ENCODE assay signal across 1 cellular context in genomic region chr17:75667825-75668224, GRCh38.
TF ChIP-seq lines count a peak whose summit lies in the region.

No MANE protein-coding gene starts in this region.

TF ChIP-seq in neural cell, 6 proteins besides CTCF, POLR2A, EP300 and RAD21:
- TF ChIP-seq SMC3 (conservative IDR thresholded peaks at IDR 0.05; ENCODE audit: poor library complexity) (no peak), EZH2 (IDR thresholded peaks at IDR 0.05; ENCODE audit: borderline replicate concordance, insufficient read depth, low read length, poor library complexity, severe bottlenecking) (no peak), TAF1 (IDR thresholded peaks at IDR 0.05; ENCODE audit: low read depth) (no peak)
- TF ChIP-seq, protein P1, sequence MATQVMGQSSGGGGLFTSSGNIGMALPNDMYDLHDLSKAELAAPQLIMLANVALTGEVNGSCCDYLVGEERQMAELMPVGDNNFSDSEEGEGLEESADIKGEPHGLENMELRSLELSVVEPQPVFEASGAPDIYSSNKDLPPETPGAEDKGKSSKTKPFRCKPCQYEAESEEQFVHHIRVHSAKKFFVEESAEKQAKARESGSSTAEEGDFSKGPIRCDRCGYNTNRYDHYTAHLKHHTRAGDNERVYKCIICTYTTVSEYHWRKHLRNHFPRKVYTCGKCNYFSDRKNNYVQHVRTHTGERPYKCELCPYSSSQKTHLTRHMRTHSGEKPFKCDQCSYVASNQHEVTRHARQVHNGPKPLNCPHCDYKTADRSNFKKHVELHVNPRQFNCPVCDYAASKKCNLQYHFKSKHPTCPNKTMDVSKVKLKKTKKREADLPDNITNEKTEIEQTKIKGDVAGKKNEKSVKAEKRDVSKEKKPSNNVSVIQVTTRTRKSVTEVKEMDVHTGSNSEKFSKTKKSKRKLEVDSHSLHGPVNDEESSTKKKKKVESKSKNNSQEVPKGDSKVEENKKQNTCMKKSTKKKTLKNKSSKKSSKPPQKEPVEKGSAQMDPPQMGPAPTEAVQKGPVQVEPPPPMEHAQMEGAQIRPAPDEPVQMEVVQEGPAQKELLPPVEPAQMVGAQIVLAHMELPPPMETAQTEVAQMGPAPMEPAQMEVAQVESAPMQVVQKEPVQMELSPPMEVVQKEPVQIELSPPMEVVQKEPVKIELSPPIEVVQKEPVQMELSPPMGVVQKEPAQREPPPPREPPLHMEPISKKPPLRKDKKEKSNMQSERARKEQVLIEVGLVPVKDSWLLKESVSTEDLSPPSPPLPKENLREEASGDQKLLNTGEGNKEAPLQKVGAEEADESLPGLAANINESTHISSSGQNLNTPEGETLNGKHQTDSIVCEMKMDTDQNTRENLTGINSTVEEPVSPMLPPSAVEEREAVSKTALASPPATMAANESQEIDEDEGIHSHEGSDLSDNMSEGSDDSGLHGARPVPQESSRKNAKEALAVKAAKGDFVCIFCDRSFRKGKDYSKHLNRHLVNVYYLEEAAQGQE (IDR thresholded peaks at IDR 0.05; ENCODE audit: borderline replicate concordance): no peak
